1 cellular context compared by ENCODE assay signal in the genomic region with DNA sequence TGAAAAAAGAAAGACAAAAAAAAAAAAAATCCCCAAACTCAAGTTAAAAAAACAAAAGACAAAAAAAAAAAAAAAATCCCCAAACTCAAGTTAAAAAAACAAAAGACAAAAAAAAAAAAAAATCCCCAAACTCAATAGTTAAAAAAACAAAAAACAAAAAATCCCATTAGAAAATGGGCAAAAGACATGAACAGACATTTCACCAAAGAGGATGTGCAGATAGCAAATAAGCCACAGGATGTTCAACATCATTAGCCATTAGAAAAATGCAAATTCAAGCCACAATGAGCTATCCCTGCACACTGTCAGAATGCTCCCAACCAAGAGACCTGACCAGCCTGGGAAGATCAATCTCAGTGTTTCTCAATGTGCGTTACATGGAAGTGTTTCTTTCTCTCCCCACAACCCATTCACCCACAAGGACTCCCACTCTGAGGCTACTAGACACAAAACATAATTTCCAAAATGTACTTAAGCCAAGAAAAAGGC.
TF ChIP-seq lines count a peak whose summit lies in the region.

No MANE protein-coding gene starts in this region.

TF ChIP-seq in H1, 55 proteins besides CTCF, POLR2A, EP300 and RAD21:
- TF ChIP-seq RXRA (IDR thresholded peaks at IDR 0.05; ENCODE audit: insufficient read depth, low read depth, low read length) (no peak), ASH2L (IDR thresholded peaks at IDR 0.05; ENCODE audit: low read length) (no peak), TEAD4 (IDR thresholded peaks at IDR 0.05; ENCODE audit: low read depth, low read length) (no peak), NANOG (IDR thresholded peaks at IDR 0.05; ENCODE audit: insufficient read depth, low read depth, low read length, poor library complexity, severe bottlenecking) (no peak)
- TF ChIP-seq, protein P1, sequence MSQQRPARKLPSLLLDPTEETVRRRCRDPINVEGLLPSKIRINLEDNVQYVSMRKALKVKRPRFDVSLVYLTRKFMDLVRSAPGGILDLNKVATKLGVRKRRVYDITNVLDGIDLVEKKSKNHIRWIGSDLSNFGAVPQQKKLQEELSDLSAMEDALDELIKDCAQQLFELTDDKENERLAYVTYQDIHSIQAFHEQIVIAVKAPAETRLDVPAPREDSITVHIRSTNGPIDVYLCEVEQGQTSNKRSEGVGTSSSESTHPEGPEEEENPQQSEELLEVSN (IDR thresholded peaks at IDR 0.05): no peak
